1 cellular context compared by ENCODE assay signal in genomic region chr2:74908763-74909444, GRCh38.
A peak's percentile ranks its signal among the peaks of the same experiment; 100 is the strongest.
TF ChIP-seq lines count a peak whose summit lies in the region.

No MANE protein-coding gene starts in this region.

TF ChIP-seq in HepG2, 621 proteins besides CTCF, POLR2A, EP300 and RAD21 (continued from another document):
- TF ChIP-seq BATF2 (CRISPR knock-in tag; IDR thresholded peaks at IDR 0.05) (no peak), ZNF563 (CRISPR knock-in tag; IDR thresholded peaks at IDR 0.05) (no peak), RNF219 (CRISPR knock-in tag; IDR thresholded peaks at IDR 0.05) (no peak), HES4 (CRISPR knock-in tag; IDR thresholded peaks at IDR 0.05; ENCODE audit: borderline replicate concordance) (no peak), MAFF (IDR thresholded peaks at IDR 0.05; ENCODE audit: low read depth, low read length) (no peak), ETV6 (CRISPR knock-in tag; conservative IDR thresholded peaks at IDR 0.05) (no peak), KAT8 (CRISPR knock-in tag; IDR thresholded peaks at IDR 0.05) (no peak), ZNF512B (CRISPR knock-in tag; IDR thresholded peaks at IDR 0.05; ENCODE audit: borderline replicate concordance) (no peak), ZNF354B (CRISPR knock-in tag; IDR thresholded peaks at IDR 0.05) (no peak), HNRNPL (IDR thresholded peaks at IDR 0.05; ENCODE audit: low read depth, low read length) (peak; percentile 40; the same call in 1 of the 2 replicates), ZNF432 (CRISPR knock-in tag; IDR thresholded peaks at IDR 0.05; ENCODE audit: borderline replicate concordance) (no peak), ZNF256 (CRISPR knock-in tag; conservative IDR thresholded peaks at IDR 0.05) (no peak), ZNF83 (CRISPR knock-in tag; IDR thresholded peaks at IDR 0.05; ENCODE audit: borderline replicate concordance) (no peak), ZNF547 (CRISPR knock-in tag; IDR thresholded peaks at IDR 0.05) (no peak; the same call in 1 of the 2 replicates), RELA (CRISPR knock-in tag; IDR thresholded peaks at IDR 0.05) (no peak), NR2F6 (IDR thresholded peaks at IDR 0.05) (no peak), NR2F6 (CRISPR knock-in tag; IDR thresholded peaks at IDR 0.05) (no peak), IKZF4 (CRISPR knock-in tag; IDR thresholded peaks at IDR 0.05; ENCODE audit: borderline replicate concordance, low read depth, not compliant biosample characterization) (peak; percentile 45), SOX6 (IDR thresholded peaks at IDR 0.05) (no peak), SOX6 (CRISPR knock-in tag; IDR thresholded peaks at IDR 0.05) (peak; percentile 21; the same call in 1 of the 2 replicates), GZF1 (CRISPR knock-in tag; IDR thresholded peaks at IDR 0.05) (no peak), ZNF558 (CRISPR knock-in tag; IDR thresholded peaks at IDR 0.05; ENCODE audit: borderline replicate concordance) (no peak), POGZ (CRISPR knock-in tag; IDR thresholded peaks at IDR 0.05) (peak; percentile 54; the same call in 1 of the 2 replicates), AHDC1 (CRISPR knock-in tag; IDR thresholded peaks at IDR 0.05; ENCODE audit: borderline replicate concordance) (no peak), ZBTB39 (CRISPR knock-in tag; IDR thresholded peaks at IDR 0.05) (no peak), ZNF780A (CRISPR knock-in tag; IDR thresholded peaks at IDR 0.05) (no peak)
- TF ChIP-seq, protein P1, sequence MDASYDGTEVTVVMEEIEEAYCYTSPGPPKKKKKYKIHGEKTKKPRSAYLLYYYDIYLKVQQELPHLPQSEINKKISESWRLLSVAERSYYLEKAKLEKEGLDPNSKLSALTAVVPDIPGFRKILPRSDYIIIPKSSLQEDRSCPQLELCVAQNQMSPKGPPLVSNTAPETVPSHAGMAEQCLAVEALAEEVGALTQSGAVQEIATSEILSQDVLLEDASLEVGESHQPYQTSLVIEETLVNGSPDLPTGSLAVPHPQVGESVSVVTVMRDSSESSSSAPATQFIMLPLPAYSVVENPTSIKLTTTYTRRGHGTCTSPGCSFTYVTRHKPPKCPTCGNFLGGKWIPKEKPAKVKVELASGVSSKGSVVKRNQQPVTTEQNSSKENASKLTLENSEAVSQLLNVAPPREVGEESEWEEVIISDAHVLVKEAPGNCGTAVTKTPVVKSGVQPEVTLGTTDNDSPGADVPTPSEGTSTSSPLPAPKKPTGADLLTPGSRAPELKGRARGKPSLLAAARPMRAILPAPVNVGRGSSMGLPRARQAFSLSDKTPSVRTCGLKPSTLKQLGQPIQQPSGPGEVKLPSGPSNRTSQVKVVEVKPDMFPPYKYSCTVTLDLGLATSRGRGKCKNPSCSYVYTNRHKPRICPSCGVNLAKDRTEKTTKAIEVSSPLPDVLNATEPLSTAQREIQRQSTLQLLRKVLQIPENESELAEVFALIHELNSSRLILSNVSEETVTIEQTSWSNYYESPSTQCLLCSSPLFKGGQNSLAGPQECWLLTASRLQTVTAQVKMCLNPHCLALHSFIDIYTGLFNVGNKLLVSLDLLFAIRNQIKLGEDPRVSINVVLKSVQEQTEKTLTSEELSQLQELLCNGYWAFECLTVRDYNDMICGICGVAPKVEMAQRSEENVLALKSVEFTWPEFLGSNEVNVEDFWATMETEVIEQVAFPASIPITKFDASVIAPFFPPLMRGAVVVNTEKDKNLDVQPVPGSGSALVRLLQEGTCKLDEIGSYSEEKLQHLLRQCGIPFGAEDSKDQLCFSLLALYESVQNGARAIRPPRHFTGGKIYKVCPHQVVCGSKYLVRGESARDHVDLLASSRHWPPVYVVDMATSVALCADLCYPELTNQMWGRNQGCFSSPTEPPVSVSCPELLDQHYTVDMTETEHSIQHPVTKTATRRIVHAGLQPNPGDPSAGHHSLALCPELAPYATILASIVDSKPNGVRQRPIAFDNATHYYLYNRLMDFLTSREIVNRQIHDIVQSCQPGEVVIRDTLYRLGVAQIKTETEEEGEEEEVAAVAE (CRISPR knock-in tag; IDR thresholded peaks at IDR 0.05; ENCODE audit: borderline replicate concordance) = no peak
- TF ChIP-seq, protein P2, sequence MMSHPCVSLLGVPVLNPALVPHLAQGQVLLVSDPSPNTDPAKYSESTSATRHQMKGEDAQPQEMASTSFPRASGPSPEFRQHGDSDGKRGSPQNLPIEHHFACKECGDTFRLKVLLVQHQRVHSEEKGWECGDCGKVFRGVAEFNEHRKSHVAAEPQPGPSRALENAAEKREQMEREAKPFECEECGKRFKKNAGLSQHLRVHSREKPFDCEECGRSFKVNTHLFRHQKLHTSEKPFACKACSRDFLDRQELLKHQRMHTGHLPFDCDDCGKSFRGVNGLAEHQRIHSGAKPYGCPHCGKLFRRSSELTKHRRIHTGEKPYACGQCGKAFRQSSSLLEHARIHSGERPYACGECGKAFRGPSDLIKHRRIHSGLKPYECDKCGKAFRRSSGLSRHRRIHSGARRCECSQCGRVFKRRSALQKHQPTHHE (CRISPR knock-in tag; IDR thresholded peaks at IDR 0.05; ENCODE audit: borderline replicate concordance) = no peak
